In genomic region chr21:40886931-40887330, GRCh38 we compare ENCODE assay signal across 22 cellular contexts. TPM values are rescaled to one million over a fixed set of nuclear protein-coding genes. Genes with fewer than 3 reads are reported as not detected.
DNase-seq lines count a peak whose midpoint lies in the region; ATAC-seq and TF ChIP-seq lines count a peak whose summit lies in the region.
"Had no signal": no experiment of that assay in that cellular context is flagged by ENCODE, and none has a peak within 500 bp of the region (broad histone marks: within the 10 kb centered on the region; RNA-seq: fewer than 3 reads in every experiment).

No MANE protein-coding gene starts in this region.

- no peak overlapping the region for H3K4me3 ChIP-seq in prostate gland
- H3K4me3 ChIP-seq: A549 had no signal

- no peaks in the 10 kb centered on the region for H3K36me3 ChIP-seq in prostate gland

- no peak overlapping the region for H3K4me3 Mint-ChIP-seq in activated naive CD4-positive, alpha-beta T cell treated with anti-CD3 and anti-CD28 coated beads for 36 hours
- H3K4me3 Mint-ChIP-seq: HFFc6, IgD-negative memory B cell had no signal

- H3K27me3 ChIP-seq in prostate gland (replicated peaks; ENCODE audit: insufficient read depth) = no peaks in the 10 kb centered on the region

- TF ChIP-seq POLR2A in prostate gland (IDR thresholded peaks at IDR 0.05) (no peak), GM18505 (IDR thresholded peaks at IDR 0.05; ENCODE audit: borderline replicate concordance, extremely low read depth, insufficient read depth, insufficient read length) (no peak)

- H3K9me3 ChIP-seq in prostate gland = no peaks in the 10 kb centered on the region
- H3K9me3 ChIP-seq: A549 had no signal

- H3K9me3 Mint-ChIP-seq in activated naive CD4-positive, alpha-beta T cell treated with anti-CD3 and anti-CD28 coated beads for 36 hours = peaks cover 1% of the 10 kb centered on the region

- no peak for ATAC-seq in GM18505 (IDR thresholded peaks at IDR 0.05; ENCODE audit: unreplicated experiment)
- ATAC-seq: A549 had no signal

- CTCF ChIA-PET in RWPE1 (lab: Yijun Ruan, JAX) = interaction anchor here (1.0 kb wide), 1 partner anchor 17 kb away, joined by 3 read pairs; no protein-coding TSS in a partner anchor
- CTCF ChIA-PET in activated naive CD4-positive, alpha-beta T cell treated with anti-CD3 and anti-CD28 coated beads for 36 hours (lab: Charles Lee) = no interaction called here

- no peak overlapping the region for H3K27ac ChIP-seq in RWPE1
- peak overlapping the region; percentile 70 for H3K27ac ChIP-seq in epithelial cell of prostate
- H3K27ac ChIP-seq in prostate gland = no peak overlapping the region
- H3K27ac ChIP-seq: A549 had no signal

- 43% methylated on average over 4 of the region's 4 CpGs for WGBS in prostate gland

- H3K27me3 Mint-ChIP-seq in activated naive CD4-positive, alpha-beta T cell treated with anti-CD3 and anti-CD28 coated beads for 36 hours (ENCODE audit: low read depth) = peaks cover 9% of the 10 kb centered on the region
- H3K27me3 Mint-ChIP-seq: IgD-negative memory B cell had no signal

- no peaks in the 10 kb centered on the region for H3K36me3 Mint-ChIP-seq in activated naive CD4-positive, alpha-beta T cell treated with anti-CD3 and anti-CD28 coated beads for 36 hours (ENCODE audit: low read depth)

- POLR2A ChIA-PET in RWPE1 (lab: Yijun Ruan, JAX; ENCODE audit: low non-redundant PET) = no interaction called here

- H3K27ac Mint-ChIP-seq in activated naive CD4-positive, alpha-beta T cell treated with anti-CD3 and anti-CD28 coated beads for 36 hours = no peak overlapping the region
- H3K27ac Mint-ChIP-seq: HFFc6, IgD-negative memory B cell had no signal

- no peaks in the 10 kb centered on the region for H3K4me1 ChIP-seq in prostate gland (replicated peaks)
- H3K4me1 ChIP-seq: A549 had no signal

- intact Hi-C loops in prostate gland (cut with DNase I) = no loop called here
- intact Hi-C loops in activated naive CD4-positive, alpha-beta T cell treated with anti-CD3 and anti-CD28 coated beads for 36 hours (cut with micrococcal nuclease) = no loop called here

- no peak for TF ChIP-seq CTCF in RWPE1 (conservative IDR thresholded peaks at IDR 0.05; ENCODE audit: low read depth)
- TF ChIP-seq CTCF in prostate gland (IDR thresholded peaks at IDR 0.05) = no peak

- no peaks in the 10 kb centered on the region for H3K4me1 Mint-ChIP-seq in activated naive CD4-positive, alpha-beta T cell treated with anti-CD3 and anti-CD28 coated beads for 36 hours (ENCODE audit: low read depth)
- H3K4me1 Mint-ChIP-seq: IgD-negative memory B cell had no signal

- DNase-seq in NCI-H748 (lab: John Stamatoyannopoulos, UW; ENCODE audit: unreplicated experiment) (peak; percentile 6), NCI-H748 treated with DMSO at 0.1 percent for 48 hours (lab: John Stamatoyannopoulos, UW) (no peak), RWPE1 (ENCODE audit: low spot score) (peak; percentile 74), epithelial cell of prostate (ENCODE audit: low read depth, low spot score) (peak; percentile 62), prostate gland (ENCODE audit: low spot score) (peak; percentile 68)
- no peak for DNase-seq in activated CD4-positive, alpha-beta T cell treated with anti-CD3 and anti-CD28 coated beads for 48 hours
- no peak for DNase-seq in activated naive CD4-positive, alpha-beta T cell treated with anti-CD3 and anti-CD28 coated beads for 36 hours
- DNase-seq: C1 segment of cervical spinal cord; EL; HFFc6; Kasumi-1; NCI-H1105 treated with DMSO at 0.1 percent for 48 hours; NCI-H2029; NK-92 treated with Interleukin-12 subunit alpha and Interleukin-12 subunit beta, amount 100 ng/mL, for 24 hours; SW 1271 had no signal

RNA-seq across cellular contexts. Expression of gene DSCAM, which starts 40.0 kb away (rescaled TPM):
- total RNA-seq in prostate gland = 1 to 10 TPM in 1 of 2 donors, under 1 TPM in 1; under 0.01 to 1.6 TPM
- total RNA-seq in activated naive CD4-positive, alpha-beta T cell treated with anti-CD3 and anti-CD28 coated beads for 36 hours = not detected
- total RNA-seq: NCI-H460, OCI-LY7, RPMI7951, SK-MEL-5 had no signal

Comparison
In these comparisons a context has a peak if more than half of its experiments do, and no peak if none do; other contexts are left out.
1. DNase-seq: peak in NCI-H748 (single experiment), RWPE1 (single experiment), epithelial cell of prostate (single experiment) and prostate gland (single experiment); none in NCI-H748 treated with DMSO at 0.1 percent for 48 hours (single experiment), activated CD4-positive, alpha-beta T cell treated with anti-CD3 and anti-CD28 coated beads for 48 hours (single experiment) and activated naive CD4-positive, alpha-beta T cell treated with anti-CD3 and anti-CD28 coated beads for 36 hours (single experiment).